Comparison of ENCODE assay signal across 30 cellular contexts in the genomic region with DNA sequence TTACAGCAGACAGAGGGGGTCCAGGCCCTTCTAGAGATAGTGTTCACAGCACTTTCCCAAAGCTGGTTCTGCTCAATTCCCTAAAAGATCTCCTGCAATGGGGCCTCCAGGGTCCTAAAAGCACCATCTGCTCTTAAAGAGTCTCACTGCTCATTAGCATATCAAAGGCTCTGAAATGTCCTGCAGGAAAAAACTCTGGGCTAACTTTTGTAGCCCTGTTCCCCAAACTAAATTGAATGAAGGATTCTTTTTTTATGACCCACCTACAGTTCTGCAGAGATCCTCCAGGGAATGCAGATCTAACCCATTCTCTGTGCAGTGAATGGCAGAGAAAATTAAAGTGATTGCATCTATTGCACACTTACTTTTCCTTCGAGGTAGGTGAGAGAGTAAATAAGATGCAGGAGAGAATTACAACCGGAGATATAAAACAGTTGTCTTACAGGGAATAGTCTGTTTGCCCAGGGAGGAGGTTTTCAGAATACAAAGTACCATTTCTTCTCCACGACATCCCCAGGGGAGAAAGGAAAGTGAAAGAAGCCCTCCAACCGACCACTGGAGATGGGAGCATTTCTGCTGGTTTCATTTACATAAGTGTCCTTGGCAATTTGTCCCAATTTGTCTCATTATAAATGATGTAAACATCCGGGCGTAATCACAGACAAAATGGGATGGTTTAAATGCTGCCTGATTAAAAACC.
A peak's percentile ranks its signal among the peaks of the same experiment; 100 is the strongest.
DNase-seq lines count a peak whose midpoint lies in the region; ATAC-seq, FAIRE-seq and TF ChIP-seq lines count a peak whose summit lies in the region.
"Had no signal": no experiment of that assay in that cellular context is flagged by ENCODE, and none has a peak within 500 bp of the region (broad histone marks: within the 10 kb centered on the region; RNA-seq: fewer than 3 reads in every experiment).

No MANE protein-coding gene starts in this region.

- H3K4me3 Mint-ChIP-seq in activated naive CD8-positive, alpha-beta T cell treated with anti-CD3 and anti-CD28 coated beads, Interleukin-2, amount 10 ng/mL, durations not matched to agents 7 days and 5 days = peak overlapping the region; percentile 65
- H3K4me3 Mint-ChIP-seq in activated naive CD8-positive, alpha-beta T cell treated with anti-CD3 and anti-CD28 coated beads for 36 hours = no peak overlapping the region
- no peak overlapping the region for H3K4me3 Mint-ChIP-seq in activated CD4-positive, alpha-beta T cell treated with anti-CD3 and anti-CD28 coated beads for 36 hours
- H3K4me3 Mint-ChIP-seq: activated naive CD8-positive, alpha-beta T cell; CD8-positive, alpha-beta T cell; memory B cell; T-helper 2 cell treated with Interferon-gamma antibody and Interleukin-4, amounts not matched to agents 5 μg/mL and 100 μg/mL, for 36 hours had no signal

- POLR2A ChIA-PET in activated naive CD8-positive, alpha-beta T cell treated with anti-CD3 and anti-CD28 coated beads, Interleukin-2, amount 10 ng/mL, durations not matched to agents 7 days and 5 days (lab: Charles Lee) = no interaction called here
- POLR2A ChIA-PET in activated CD4-positive, alpha-beta T cell treated with anti-CD3 and anti-CD28 coated beads for 36 hours (lab: Charles Lee) = no interaction called here

- H3K27ac Mint-ChIP-seq in activated naive CD8-positive, alpha-beta T cell treated with anti-CD3 and anti-CD28 coated beads, Interleukin-2, amount 10 ng/mL, durations not matched to agents 7 days and 5 days = peak overlapping the region; percentile 16
- H3K27ac Mint-ChIP-seq in activated naive CD8-positive, alpha-beta T cell treated with anti-CD3 and anti-CD28 coated beads for 36 hours = no peak overlapping the region
- no peak overlapping the region for H3K27ac Mint-ChIP-seq in activated CD4-positive, alpha-beta T cell treated with anti-CD3 and anti-CD28 coated beads for 36 hours
- H3K27ac Mint-ChIP-seq: activated naive CD8-positive, alpha-beta T cell; CD8-positive, alpha-beta T cell; memory B cell; T-helper 2 cell treated with Interferon-gamma antibody and Interleukin-4, amounts not matched to agents 5 μg/mL and 100 μg/mL, for 36 hours had no signal

- intact Hi-C loops in activated CD4-positive, alpha-beta T cell treated with anti-CD3 and anti-CD28 coated beads for 36 hours (cut with DNase I, micrococcal nuclease) = no loop called here
- intact Hi-C loops in kidney (cut with DNase I) = no loop called here

- CTCF ChIA-PET in activated CD4-positive, alpha-beta T cell treated with anti-CD3 and anti-CD28 coated beads for 36 hours (lab: Charles Lee) = no interaction called here

- ATAC-seq in activated naive CD8-positive, alpha-beta T cell treated with anti-CD3 and anti-CD28 coated beads, Interleukin-2, amount 10 ng/mL, durations not matched to agents 7 days and 5 days (ENCODE audit: low read depth) = no peak
- no peak for ATAC-seq in activated CD4-positive, alpha-beta T cell treated with anti-CD3 and anti-CD28 coated beads for 36 hours
- ATAC-seq in HG03469 (IDR thresholded peaks at IDR 0.05; ENCODE audit: unreplicated experiment) = no peak
- ATAC-seq: A549; CD8-positive, alpha-beta T cell; left lung; pancreas; upper lobe of right lung had no signal

- no peak for DNase-seq in activated naive CD8-positive, alpha-beta T cell treated with anti-CD3 and anti-CD28 coated beads, Interleukin-2, amount 10 ng/mL, durations not matched to agents 7 days and 5 days
- DNase-seq in activated naive CD8-positive, alpha-beta T cell treated with anti-CD3 and anti-CD28 coated beads for 36 hours = no peak
- DNase-seq in NCI-H748 treated with DMSO at 0.1 percent for 48 hours (lab: John Stamatoyannopoulos, UW) (peak; percentile 38), fibroblast of lung (ENCODE audit: low read depth in 2 of 2) (no peak), kidney (no peak)
- DNase-seq in activated CD4-positive, alpha-beta T cell treated with anti-CD3 and anti-CD28 coated beads for 36 hours = no peak
- no peak for DNase-seq in central memory CD4-positive, alpha-beta T cell
- DNase-seq: activated CD4-positive, alpha-beta T cell treated with anti-CD3 and anti-CD28 coated beads for 48 hours; AML-193; aorta; CD8-positive, alpha-beta T cell; colonic mucosa; effector memory CD4-positive, alpha-beta T cell; left lung; NCI-H187 treated with DMSO at 0.1 percent for 48 hours; NCI-H524; pancreas; Peyer's patch; SHP77 treated with DMSO at 0.1 percent for 48 hours; stimulated activated naive CD4-positive, alpha-beta T cell; upper lobe of right lung had no signal

- TF ChIP-seq CTCF in fibroblast of lung (conservative IDR thresholded peaks at IDR 0.05 in 1 of 2, IDR thresholded peaks at IDR 0.05 in 1 of 2; ENCODE audit: low read depth in 1 of 2, low read length in 2 of 2) (no peak), kidney (IDR thresholded peaks at IDR 0.05; ENCODE audit: borderline replicate concordance, extremely low read depth, insufficient read depth) (no peak)

- H2AFZ ChIP-seq in fibroblast of lung (ENCODE audit: low read length) = no peak overlapping the region

- no peaks in the 10 kb centered on the region for H3K4me1 ChIP-seq in fibroblast of lung (ENCODE audit: control insufficient read depth, extremely low read depth, insufficient read depth, low read length)
- no peaks in the 10 kb centered on the region for H3K4me1 ChIP-seq in kidney (ENCODE audit: control insufficient read depth in 1 of 2, insufficient read depth in 1 of 2, low read depth in 1 of 2, low read length in 2 of 2)
- H3K4me1 ChIP-seq: colonic mucosa, left lung, pancreas, Peyer's patch had no signal

- no peaks in the 10 kb centered on the region for H3K9me3 Mint-ChIP-seq in activated naive CD8-positive, alpha-beta T cell treated with anti-CD3 and anti-CD28 coated beads, Interleukin-2, amount 10 ng/mL, durations not matched to agents 7 days and 5 days
- no peaks in the 10 kb centered on the region for H3K9me3 Mint-ChIP-seq in activated naive CD8-positive, alpha-beta T cell treated with anti-CD3 and anti-CD28 coated beads for 36 hours
- H3K9me3 Mint-ChIP-seq in activated CD4-positive, alpha-beta T cell treated with anti-CD3 and anti-CD28 coated beads for 36 hours (ENCODE audit: low read depth) = no peaks in the 10 kb centered on the region
- H3K9me3 Mint-ChIP-seq: CD8-positive, alpha-beta T cell; memory B cell; T-helper 2 cell treated with Interferon-gamma antibody and Interleukin-4, amounts not matched to agents 5 μg/mL and 100 μg/mL, for 36 hours had no signal

- no peaks in the 10 kb centered on the region for H4K20me1 ChIP-seq in fibroblast of lung (ENCODE audit: control insufficient read depth, extremely low read depth, insufficient read depth, low read length)

- H3K4me3 ChIP-seq in fibroblast of lung (replicated peaks in 1 of 4; ENCODE audit: control extremely low read depth in 1 of 4, insufficient read depth in 1 of 4, low read depth in 3 of 4, low read length in 4 of 4) = no peak overlapping the region
- H3K4me3 ChIP-seq in kidney (ENCODE audit: low read length in 2 of 2) = no peak overlapping the region
- H3K4me3 ChIP-seq: A549, cardiac muscle cell, colonic mucosa, left lung, pancreas, Peyer's patch, skin epidermis, suprapubic skin, upper lobe of right lung had no signal

- H3K27ac ChIP-seq in fibroblast of lung (ENCODE audit: insufficient read depth, low read length) = no peak overlapping the region
- no peak overlapping the region for H3K27ac ChIP-seq in kidney (ENCODE audit: low read depth in 2 of 2, low read length in 2 of 2)
- H3K27ac ChIP-seq: A549, cardiac muscle cell, colonic mucosa, left lung, pancreas, Peyer's patch, skin epidermis, suprapubic skin, upper lobe of right lung had no signal

- FAIRE-seq in kidney (lab: Jason Lieb, UNC) = no peak
- FAIRE-seq: A549, G401.6, pancreas had no signal

- H3K9me3 ChIP-seq in fibroblast of lung (ENCODE audit: control insufficient read depth, insufficient read depth, low read depth, low read length) = no peaks in the 10 kb centered on the region
- no peaks in the 10 kb centered on the region for H3K9me3 ChIP-seq in kidney (ENCODE audit: control insufficient read depth in 1 of 2, low read length in 2 of 2)
- H3K9me3 ChIP-seq: A549, colonic mucosa, left lung, pancreas, Peyer's patch, suprapubic skin, upper lobe of right lung had no signal

- H3K27me3 Mint-ChIP-seq in activated naive CD8-positive, alpha-beta T cell treated with anti-CD3 and anti-CD28 coated beads, Interleukin-2, amount 10 ng/mL, durations not matched to agents 7 days and 5 days = peaks cover 4% of the 10 kb centered on the region
- no peaks in the 10 kb centered on the region for H3K27me3 Mint-ChIP-seq in activated naive CD8-positive, alpha-beta T cell treated with anti-CD3 and anti-CD28 coated beads for 36 hours
- peaks cover 2% of the 10 kb centered on the region for H3K27me3 Mint-ChIP-seq in activated CD4-positive, alpha-beta T cell treated with anti-CD3 and anti-CD28 coated beads for 36 hours

- H3K4me2 ChIP-seq in fibroblast of lung (ENCODE audit: extremely low read depth, insufficient read depth, low read length) = peak overlapping the region; percentile 17
- H3K4me2 ChIP-seq: A549 had no signal

- H3K27me3 ChIP-seq in fibroblast of lung (ENCODE audit: control insufficient read depth, insufficient read depth, low read length) = no peaks in the 10 kb centered on the region
- H3K27me3 ChIP-seq: cardiac muscle cell, colonic mucosa, left lung, pancreas, Peyer's patch, suprapubic skin, upper lobe of right lung had no signal

- no peaks in the 10 kb centered on the region for H3K79me2 ChIP-seq in fibroblast of lung (ENCODE audit: control insufficient read depth, insufficient read depth, low read length)

- H3K36me3 ChIP-seq in fibroblast of lung (ENCODE audit: control insufficient read depth, insufficient read depth, low read length) (no peaks in the 10 kb centered on the region), kidney (ENCODE audit: control insufficient read depth in 1 of 2, insufficient read depth in 2 of 2, low read length in 2 of 2) (no peaks in the 10 kb centered on the region)
- H3K36me3 ChIP-seq: cardiac muscle cell, colonic mucosa, left lung, pancreas, Peyer's patch, suprapubic skin, upper lobe of right lung had no signal

- H3K4me1 Mint-ChIP-seq in activated naive CD8-positive, alpha-beta T cell treated with anti-CD3 and anti-CD28 coated beads, Interleukin-2, amount 10 ng/mL, durations not matched to agents 7 days and 5 days = peaks cover 6% of the 10 kb centered on the region
- H3K4me1 Mint-ChIP-seq in activated naive CD8-positive, alpha-beta T cell treated with anti-CD3 and anti-CD28 coated beads for 36 hours = peaks cover 6% of the 10 kb centered on the region
- H3K4me1 Mint-ChIP-seq in activated CD4-positive, alpha-beta T cell treated with anti-CD3 and anti-CD28 coated beads for 36 hours = peaks cover 2% of the 10 kb centered on the region
- H3K4me1 Mint-ChIP-seq: memory B cell had no signal

- H3K9ac ChIP-seq in fibroblast of lung (ENCODE audit: insufficient read depth, low read length) = no peak overlapping the region
- no peak overlapping the region for H3K9ac ChIP-seq in kidney (ENCODE audit: low read length in 2 of 2)

- H3K36me3 Mint-ChIP-seq in activated naive CD8-positive, alpha-beta T cell treated with anti-CD3 and anti-CD28 coated beads, Interleukin-2, amount 10 ng/mL, durations not matched to agents 7 days and 5 days = no peaks in the 10 kb centered on the region
- no peaks in the 10 kb centered on the region for H3K36me3 Mint-ChIP-seq in activated naive CD8-positive, alpha-beta T cell treated with anti-CD3 and anti-CD28 coated beads for 36 hours
- H3K36me3 Mint-ChIP-seq in activated CD4-positive, alpha-beta T cell treated with anti-CD3 and anti-CD28 coated beads for 36 hours (ENCODE audit: low read depth) = no peaks in the 10 kb centered on the region
- H3K36me3 Mint-ChIP-seq: activated naive CD8-positive, alpha-beta T cell; CD8-positive, alpha-beta T cell; memory B cell had no signal
